Comparison of ENCODE assay signal across 8 cellular contexts in genomic region chr11:13183094-13183825, GRCh38.
DNase-seq lines count a peak whose midpoint lies in the region; ATAC-seq and TF ChIP-seq lines count a peak whose summit lies in the region.

No MANE protein-coding gene starts in this region.

- no peak for DNase-seq in activated naive CD4-positive, alpha-beta T cell treated with anti-CD3 and anti-CD28 coated beads, Interleukin-2, amount 50 U/mL, for 72 hours (ENCODE audit: low spot score in 2 of 2)
- DNase-seq in activated naive CD4-positive, alpha-beta T cell (lab: John Stamatoyannopoulos, UW) = no peak
- peak; percentile 16 for DNase-seq in KBM-7
- DNase-seq in T-helper 17 cell = no peak
- peak; percentile 18 to 63 for DNase-seq in foreskin fibroblast

- peaks cover under 1% of the 10 kb centered on the region in 2 donors for H3K9me3 Mint-ChIP-seq in activated naive CD4-positive, alpha-beta T cell treated with anti-CD3 and anti-CD28 coated beads, Interleukin-2, amount 50 U/mL, for 72 hours

- H3K36me3 Mint-ChIP-seq in activated naive CD4-positive, alpha-beta T cell treated with anti-CD3 and anti-CD28 coated beads, Interleukin-2, amount 50 U/mL, for 72 hours = peaks cover 1 to 6% of the 10 kb centered on the region in 2 donors
- no peaks in the 10 kb centered on the region for H3K36me3 Mint-ChIP-seq in T-helper 17 cell (ENCODE audit: low read depth)

- H3K9ac ChIP-seq in skeletal muscle satellite cell (ENCODE audit: low read depth, low read length) = peak overlapping the region; percentile 24

- H3K9me3 ChIP-seq in T-helper 17 cell (ENCODE audit: control insufficient read depth, low read length, poor library complexity, severe bottlenecking) (no peaks in the 10 kb centered on the region), skeletal muscle satellite cell (replicated peaks; ENCODE audit: low read length) (no peaks in the 10 kb centered on the region)

- peaks cover 4% of the 10 kb centered on the region for H3K4me1 Mint-ChIP-seq in T-helper 17 cell

- peaks cover 4% of the 10 kb centered on the region for H3K4me1 ChIP-seq in skeletal muscle satellite cell (ENCODE audit: control insufficient read depth, insufficient read depth, low read length)

- H3K27me3 ChIP-seq in skeletal muscle satellite cell (ENCODE audit: control insufficient read depth, insufficient read depth, low read length) = peaks cover 12% of the 10 kb centered on the region

- H3K4me3 ChIP-seq in foreskin fibroblast (ENCODE audit: low read depth in 1 of 2, low read length in 2 of 2) (peak overlapping the region; percentile 28 to 38), skeletal muscle satellite cell (ENCODE audit: low read length) (peak overlapping the region; percentile 47)

- peak; percentile 37 to 71 for ATAC-seq in activated naive CD4-positive, alpha-beta T cell treated with anti-CD3 and anti-CD28 coated beads, Interleukin-2, amount 50 U/mL, for 72 hours
- peak; percentile 66 for ATAC-seq in T-helper 17 cell
- ATAC-seq in HG02571 (IDR thresholded peaks at IDR 0.05; ENCODE audit: unreplicated experiment) = no peak
- no peak for ATAC-seq in HG02763 (IDR thresholded peaks at IDR 0.05; ENCODE audit: unreplicated experiment)

- H3K4me2 ChIP-seq in skeletal muscle satellite cell (ENCODE audit: low read length) = peak overlapping the region; percentile 69

- peak; percentile 57 for TF ChIP-seq CTCF in foreskin fibroblast (IDR thresholded peaks at IDR 0.05; ENCODE audit: low read depth, low read length)

- peak overlapping the region; percentile 62 for H3K4me3 Mint-ChIP-seq in T-helper 17 cell

- in situ Hi-C loops in KBM-7 (cut with MboI; ENCODE audit: low pct_unique_long_range_greater_than_20kb, low sequenced_read_pairs) = loop anchor here (25.0 kb wide), 1 partner anchor 221 kb away; no protein-coding TSS in a partner anchor

- peaks cover 20% of the 10 kb centered on the region for H3K27me3 Mint-ChIP-seq in T-helper 17 cell

- no peaks in the 10 kb centered on the region for H3K36me3 ChIP-seq in skeletal muscle satellite cell (ENCODE audit: insufficient read depth, low read length)

- no peak overlapping the region for H3K27ac Mint-ChIP-seq in activated naive CD4-positive, alpha-beta T cell treated with anti-CD3 and anti-CD28 coated beads, Interleukin-2, amount 50 U/mL, for 72 hours
- H3K27ac Mint-ChIP-seq in T-helper 17 cell = no peak overlapping the region

Comparison
In these comparisons a context has a peak if more than half of its experiments do, and no peak if none do; other contexts are left out.
1. ATAC-seq: peak in activated naive CD4-positive, alpha-beta T cell treated with anti-CD3 and anti-CD28 coated beads, Interleukin-2, amount 50 U/mL, for 72 hours (2 of 2) and T-helper 17 cell (single experiment); none in HG02571 (single experiment) and HG02763 (single experiment).
2. DNase-seq: peak in KBM-7 (single experiment) and foreskin fibroblast (2 of 2); none in activated naive CD4-positive, alpha-beta T cell treated with anti-CD3 and anti-CD28 coated beads, Interleukin-2, amount 50 U/mL, for 72 hours (0 of 2), activated naive CD4-positive, alpha-beta T cell (0 of 4) and T-helper 17 cell (0 of 3).